12 cellular contexts compared by ENCODE assay signal in the genomic region with DNA sequence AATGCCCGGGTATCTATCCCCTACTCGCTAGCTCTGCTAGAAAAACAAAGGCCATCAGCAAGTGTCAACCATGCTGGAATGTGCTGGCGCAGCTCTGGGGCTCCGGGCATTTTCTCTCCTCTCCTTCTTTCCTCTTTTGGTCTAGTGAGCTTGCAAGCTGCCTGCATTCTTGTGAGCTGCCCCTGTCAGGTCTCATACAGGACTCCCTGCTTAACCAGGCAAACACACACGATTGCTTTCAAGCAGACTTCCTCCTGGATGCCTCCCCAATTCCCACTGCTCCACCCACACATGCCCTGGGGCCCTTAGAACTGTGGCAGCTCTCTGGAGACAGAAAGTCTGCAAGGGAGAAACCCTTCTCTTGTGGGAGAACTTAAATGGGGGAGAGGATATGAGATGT. TPM values are rescaled to one million over a fixed set of nuclear protein-coding genes. Genes with fewer than 3 reads are reported as not detected.
DNase-seq lines count a peak whose midpoint lies in the region; ATAC-seq, FAIRE-seq and TF ChIP-seq lines count a peak whose summit lies in the region.
"Had no signal": no experiment of that assay in that cellular context is flagged by ENCODE, and none has a peak within 500 bp of the region (broad histone marks: within the 10 kb centered on the region; RNA-seq: fewer than 3 reads in every experiment).

No MANE protein-coding gene starts in this region.

- no peak for TF ChIP-seq CTCF in AG09309 (IDR thresholded peaks at IDR 0.05; ENCODE audit: control insufficient read depth, insufficient read depth, low read depth, low read length, missing control alignments)
- TF ChIP-seq CTCF in MCF 10A (IDR thresholded peaks at IDR 0.05; ENCODE audit: unreplicated experiment), result no peak

- no peaks in the 10 kb centered on the region for H3K27me3 Mint-ChIP-seq in MCF 10A (ENCODE audit: insufficient read depth, unreplicated experiment)

- CTCF ChIA-PET in MCF 10A (lab: Yijun Ruan, JAX), result interaction anchor here (0.6 to 2.0 kb wide), 9 partner anchors 11 to 721 kb away, joined by 3 to 10 read pairs (median 3); no protein-coding TSS in a partner anchor

- peaks cover 12% of the 10 kb centered on the region for H3K4me1 Mint-ChIP-seq in MCF 10A (ENCODE audit: insufficient read depth, unreplicated experiment)

- DNase-seq in AG09309 (ENCODE audit: low read depth) (peak; percentile 7), HTR-8/SVneo (ENCODE audit: insufficient read length, low spot score) (peak; percentile 56), MCF 10A (ENCODE audit: unreplicated experiment) (peak; percentile 76), left kidney (ENCODE audit: low read depth, low spot score) (peak; percentile 87), NCI-H2171 (lab: John Stamatoyannopoulos, UW) (no peak)
- DNase-seq in effector CD4-positive, alpha-beta T cell, result no peak
- DNase-seq: activated naive CD4-positive, alpha-beta T cell treated with Interleukin-2 at 50 U/mL for 16 hours; DMS53; stimulated activated CD4-positive, alpha-beta T cell treated with anti-CD3 and anti-CD28 coated beads, Interleukin-4, amount 100 ng/mL, for 4 hours; SW 1271 had no signal

- no peak for FAIRE-seq in HTR-8/SVneo (lab: Jason Lieb, UNC)

- BruUV-seq in MCF 10A (replicated peaks; lab: Mats Ljungman, UMichigan), result no TSS peak

- no peak overlapping the region for H3K4me3 ChIP-seq in AG09309 (ENCODE audit: control insufficient read depth, low read depth, low read length)

- H3K9me3 Mint-ChIP-seq in MCF 10A (ENCODE audit: unreplicated experiment), result no peaks in the 10 kb centered on the region

- H3K36me3 Mint-ChIP-seq in MCF 10A (ENCODE audit: insufficient read depth, unreplicated experiment), result no peaks in the 10 kb centered on the region

- intact Hi-C loops in MCF 10A (cut with micrococcal nuclease), result no loop called here

- no peak overlapping the region for H3K27ac Mint-ChIP-seq in MCF 10A (ENCODE audit: low read depth, unreplicated experiment)

- ATAC-seq in HG02798 (IDR thresholded peaks at IDR 0.05; ENCODE audit: poor library complexity, unreplicated experiment) (no peak), GM18520 (IDR thresholded peaks at IDR 0.05; ENCODE audit: unreplicated experiment) (no peak)

- POLR2A ChIA-PET in MCF 10A (lab: Yijun Ruan, JAX), result interaction anchor here (0.5 to 3.3 kb wide), 8 partner anchors 8 to 409 kb away, joined by 3 to 22 read pairs (median 4); partner anchors contain the start of gene SUCO

- H3K4me3 Mint-ChIP-seq in MCF 10A (ENCODE audit: unreplicated experiment), result no peak overlapping the region

RNA-seq across cellular contexts. Expression of gene SUCO, which starts 35.7 kb away (rescaled TPM):
- total RNA-seq in MCF 10A (2022), result 47.9 and 54.3 TPM in 2 replicates

RNA-seq across cellular contexts. Expression of gene PIGC, which starts 53.4 kb away (rescaled TPM):
- total RNA-seq in MCF 10A (2022), result 20.2 and 23.1 TPM in 2 replicates

Comparison
In these comparisons a context has a peak if more than half of its experiments do, and no peak if none do; other contexts are left out.
1. DNase-seq: peak in AG09309 (single experiment), HTR-8/SVneo (single experiment), MCF 10A (single experiment) and left kidney (single experiment); none in effector CD4-positive, alpha-beta T cell (single experiment) and NCI-H2171 (single experiment).